In the genomic region with DNA sequence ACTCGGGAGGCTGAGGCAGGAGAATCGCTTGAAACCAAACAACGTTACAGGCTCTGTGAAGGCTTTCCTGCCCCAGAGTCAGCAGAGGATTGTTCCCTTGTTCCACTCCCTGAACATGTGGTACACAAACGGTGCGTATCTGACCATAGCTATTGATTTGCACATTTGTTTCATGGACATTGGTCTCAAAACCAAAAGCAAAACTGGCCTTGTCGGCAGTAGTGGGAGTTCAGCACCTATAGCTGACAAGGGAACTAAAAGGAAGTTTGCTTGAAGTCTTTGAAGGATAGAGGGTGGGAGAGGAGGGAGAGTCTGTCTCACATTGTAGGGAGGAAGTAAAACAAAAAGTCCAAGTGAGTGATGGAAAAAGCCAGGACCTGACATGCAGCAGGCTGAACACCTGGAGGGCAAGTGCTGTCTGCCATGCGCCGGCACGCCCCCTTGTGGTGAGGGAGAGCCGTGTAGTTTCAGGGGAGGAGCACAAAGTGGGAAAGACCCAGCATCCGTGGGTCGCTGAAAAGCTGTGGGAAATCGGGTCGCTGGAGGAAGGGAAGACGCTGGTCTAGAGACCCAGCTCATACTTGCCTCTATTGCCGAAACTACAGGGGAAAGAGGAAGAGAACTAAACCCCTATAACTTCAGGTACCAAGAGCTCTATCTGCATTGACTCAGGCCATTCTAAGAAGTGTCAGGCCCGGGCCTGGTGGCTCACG, we compare ENCODE assay signal across 1 cellular context.
TF ChIP-seq lines count a peak whose summit lies in the region.

No MANE protein-coding gene starts in this region.

TF ChIP-seq in HepG2, 621 proteins besides CTCF, POLR2A, EP300 and RAD21 (continued from another document and continues in another):
- TF ChIP-seq, protein P1, sequence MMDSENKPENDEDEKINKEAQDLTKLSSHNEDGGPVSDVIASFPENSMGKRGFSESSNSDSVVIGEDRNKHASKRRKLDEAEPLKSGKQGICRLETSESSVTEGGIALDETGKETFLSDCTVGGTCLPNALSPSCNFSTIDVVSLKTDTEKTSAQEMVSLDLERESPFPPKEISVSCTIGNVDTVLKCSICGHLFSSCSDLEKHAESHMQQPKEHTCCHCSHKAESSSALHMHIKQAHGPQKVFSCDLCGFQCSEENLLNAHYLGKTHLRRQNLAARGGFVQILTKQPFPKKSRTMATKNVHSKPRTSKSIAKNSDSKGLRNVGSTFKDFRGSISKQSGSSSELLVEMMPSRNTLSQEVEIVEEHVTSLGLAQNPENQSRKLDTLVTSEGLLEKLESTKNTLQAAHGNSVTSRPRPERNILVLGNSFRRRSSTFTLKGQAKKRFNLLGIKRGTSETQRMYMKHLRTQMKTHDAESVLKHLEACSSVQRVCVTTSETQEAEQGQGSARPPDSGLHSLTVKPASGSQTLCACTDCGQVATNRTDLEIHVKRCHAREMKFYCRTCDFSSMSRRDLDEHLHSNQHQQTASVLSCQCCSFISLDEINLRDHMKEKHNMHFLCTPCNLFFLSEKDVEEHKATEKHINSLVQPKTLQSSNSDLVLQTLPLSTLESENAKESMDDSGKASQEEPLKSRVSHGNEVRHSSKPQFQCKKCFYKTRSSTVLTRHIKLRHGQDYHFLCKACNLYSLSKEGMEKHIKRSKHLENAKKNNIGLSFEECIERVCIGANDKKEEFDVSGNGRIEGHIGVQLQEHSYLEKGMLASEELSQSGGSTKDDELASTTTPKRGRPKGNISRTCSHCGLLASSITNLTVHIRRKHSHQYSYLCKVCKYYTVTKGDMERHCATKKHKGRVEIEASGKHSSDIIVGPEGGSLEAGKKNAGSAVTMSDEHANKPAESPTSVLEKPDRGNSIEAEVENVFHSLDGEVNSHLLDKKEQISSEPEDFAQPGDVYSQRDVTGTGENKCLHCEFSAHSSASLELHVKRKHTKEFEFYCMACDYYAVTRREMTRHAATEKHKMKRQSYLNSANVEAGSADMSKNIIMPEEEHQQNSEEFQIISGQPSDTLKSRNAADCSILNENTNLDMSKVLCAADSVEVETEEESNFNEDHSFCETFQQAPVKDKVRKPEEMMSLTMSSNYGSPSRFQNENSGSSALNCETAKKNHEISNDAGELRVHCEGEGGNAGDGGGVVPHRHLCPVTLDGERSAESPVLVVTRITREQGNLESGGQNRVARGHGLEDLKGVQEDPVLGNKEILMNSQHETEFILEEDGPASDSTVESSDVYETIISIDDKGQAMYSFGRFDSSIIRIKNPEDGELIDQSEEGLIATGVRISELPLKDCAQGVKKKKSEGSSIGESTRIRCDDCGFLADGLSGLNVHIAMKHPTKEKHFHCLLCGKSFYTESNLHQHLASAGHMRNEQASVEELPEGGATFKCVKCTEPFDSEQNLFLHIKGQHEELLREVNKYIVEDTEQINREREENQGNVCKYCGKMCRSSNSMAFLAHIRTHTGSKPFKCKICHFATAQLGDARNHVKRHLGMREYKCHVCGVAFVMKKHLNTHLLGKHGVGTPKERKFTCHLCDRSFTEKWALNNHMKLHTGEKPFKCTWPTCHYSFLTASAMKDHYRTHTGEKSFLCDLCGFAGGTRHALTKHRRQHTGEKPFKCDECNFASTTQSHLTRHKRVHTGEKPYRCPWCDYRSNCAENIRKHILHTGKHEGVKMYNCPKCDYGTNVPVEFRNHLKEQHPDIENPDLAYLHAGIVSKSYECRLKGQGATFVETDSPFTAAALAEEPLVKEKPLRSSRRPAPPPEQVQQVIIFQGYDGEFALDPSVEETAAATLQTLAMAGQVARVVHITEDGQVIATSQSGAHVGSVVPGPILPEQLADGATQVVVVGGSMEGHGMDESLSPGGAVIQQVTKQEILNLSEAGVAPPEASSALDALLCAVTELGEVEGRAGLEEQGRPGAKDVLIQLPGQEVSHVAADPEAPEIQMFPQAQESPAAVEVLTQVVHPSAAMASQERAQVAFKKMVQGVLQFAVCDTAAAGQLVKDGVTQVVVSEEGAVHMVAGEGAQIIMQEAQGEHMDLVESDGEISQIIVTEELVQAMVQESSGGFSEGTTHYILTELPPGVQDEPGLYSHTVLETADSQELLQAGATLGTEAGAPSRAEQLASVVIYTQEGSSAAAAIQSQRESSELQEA (CRISPR knock-in tag; IDR thresholded peaks at IDR 0.05; ENCODE audit: not compliant biosample characterization): no peak
- TF ChIP-seq ARHGAP35 (CRISPR knock-in tag; IDR thresholded peaks at IDR 0.05; ENCODE audit: borderline replicate concordance): 0 out of 2 replicates have a peak, but pooled peaks have one; percentile 35
- TF ChIP-seq MAF1 (CRISPR knock-in tag; IDR thresholded peaks at IDR 0.05; ENCODE audit: borderline replicate concordance): no peak
- TF ChIP-seq, protein P2, sequence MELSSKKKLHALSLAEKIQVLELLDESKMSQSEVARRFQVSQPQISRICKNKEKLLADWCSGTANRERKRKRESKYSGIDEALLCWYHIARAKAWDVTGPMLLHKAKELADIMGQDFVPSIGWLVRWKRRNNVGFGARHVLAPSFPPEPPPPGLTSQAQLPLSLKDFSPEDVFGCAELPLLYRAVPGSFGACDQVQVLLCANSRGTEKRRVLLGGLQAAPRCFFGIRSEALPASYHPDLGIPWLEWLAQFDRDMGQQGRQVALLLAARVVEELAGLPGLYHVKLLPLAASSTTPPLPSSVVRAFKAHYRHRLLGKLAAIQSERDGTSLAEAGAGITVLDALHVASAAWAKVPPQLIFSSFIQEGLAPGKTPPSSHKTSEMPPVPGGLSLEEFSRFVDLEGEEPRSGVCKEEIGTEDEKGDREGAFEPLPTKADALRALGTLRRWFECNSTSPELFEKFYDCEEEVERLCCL (CRISPR knock-in tag; IDR thresholded peaks at IDR 0.05; ENCODE audit: borderline replicate concordance): no peak
- peak; percentile 48; the same call in 1 of the 2 replicates for TF ChIP-seq ZNF605 (CRISPR knock-in tag; IDR thresholded peaks at IDR 0.05)
- TF ChIP-seq, protein P3, sequence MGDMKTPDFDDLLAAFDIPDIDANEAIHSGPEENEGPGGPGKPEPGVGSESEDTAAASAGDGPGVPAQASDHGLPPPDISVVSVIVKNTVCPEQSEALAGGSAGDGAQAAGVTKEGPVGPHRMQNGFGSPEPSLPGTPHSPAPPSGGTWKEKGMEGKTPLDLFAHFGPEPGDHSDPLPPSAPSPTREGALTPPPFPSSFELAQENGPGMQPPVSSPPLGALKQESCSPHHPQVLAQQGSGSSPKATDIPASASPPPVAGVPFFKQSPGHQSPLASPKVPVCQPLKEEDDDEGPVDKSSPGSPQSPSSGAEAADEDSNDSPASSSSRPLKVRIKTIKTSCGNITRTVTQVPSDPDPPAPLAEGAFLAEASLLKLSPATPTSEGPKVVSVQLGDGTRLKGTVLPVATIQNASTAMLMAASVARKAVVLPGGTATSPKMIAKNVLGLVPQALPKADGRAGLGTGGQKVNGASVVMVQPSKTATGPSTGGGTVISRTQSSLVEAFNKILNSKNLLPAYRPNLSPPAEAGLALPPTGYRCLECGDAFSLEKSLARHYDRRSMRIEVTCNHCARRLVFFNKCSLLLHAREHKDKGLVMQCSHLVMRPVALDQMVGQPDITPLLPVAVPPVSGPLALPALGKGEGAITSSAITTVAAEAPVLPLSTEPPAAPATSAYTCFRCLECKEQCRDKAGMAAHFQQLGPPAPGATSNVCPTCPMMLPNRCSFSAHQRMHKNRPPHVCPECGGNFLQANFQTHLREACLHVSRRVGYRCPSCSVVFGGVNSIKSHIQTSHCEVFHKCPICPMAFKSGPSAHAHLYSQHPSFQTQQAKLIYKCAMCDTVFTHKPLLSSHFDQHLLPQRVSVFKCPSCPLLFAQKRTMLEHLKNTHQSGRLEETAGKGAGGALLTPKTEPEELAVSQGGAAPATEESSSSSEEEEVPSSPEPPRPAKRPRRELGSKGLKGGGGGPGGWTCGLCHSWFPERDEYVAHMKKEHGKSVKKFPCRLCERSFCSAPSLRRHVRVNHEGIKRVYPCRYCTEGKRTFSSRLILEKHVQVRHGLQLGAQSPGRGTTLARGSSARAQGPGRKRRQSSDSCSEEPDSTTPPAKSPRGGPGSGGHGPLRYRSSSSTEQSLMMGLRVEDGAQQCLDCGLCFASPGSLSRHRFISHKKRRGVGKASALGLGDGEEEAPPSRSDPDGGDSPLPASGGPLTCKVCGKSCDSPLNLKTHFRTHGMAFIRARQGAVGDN (CRISPR knock-in tag; IDR thresholded peaks at IDR 0.05): peak; percentile 76
- no peak for TF ChIP-seq CBX1 (IDR thresholded peaks at IDR 0.05; ENCODE audit: low read depth)
- TF ChIP-seq, protein P4, sequence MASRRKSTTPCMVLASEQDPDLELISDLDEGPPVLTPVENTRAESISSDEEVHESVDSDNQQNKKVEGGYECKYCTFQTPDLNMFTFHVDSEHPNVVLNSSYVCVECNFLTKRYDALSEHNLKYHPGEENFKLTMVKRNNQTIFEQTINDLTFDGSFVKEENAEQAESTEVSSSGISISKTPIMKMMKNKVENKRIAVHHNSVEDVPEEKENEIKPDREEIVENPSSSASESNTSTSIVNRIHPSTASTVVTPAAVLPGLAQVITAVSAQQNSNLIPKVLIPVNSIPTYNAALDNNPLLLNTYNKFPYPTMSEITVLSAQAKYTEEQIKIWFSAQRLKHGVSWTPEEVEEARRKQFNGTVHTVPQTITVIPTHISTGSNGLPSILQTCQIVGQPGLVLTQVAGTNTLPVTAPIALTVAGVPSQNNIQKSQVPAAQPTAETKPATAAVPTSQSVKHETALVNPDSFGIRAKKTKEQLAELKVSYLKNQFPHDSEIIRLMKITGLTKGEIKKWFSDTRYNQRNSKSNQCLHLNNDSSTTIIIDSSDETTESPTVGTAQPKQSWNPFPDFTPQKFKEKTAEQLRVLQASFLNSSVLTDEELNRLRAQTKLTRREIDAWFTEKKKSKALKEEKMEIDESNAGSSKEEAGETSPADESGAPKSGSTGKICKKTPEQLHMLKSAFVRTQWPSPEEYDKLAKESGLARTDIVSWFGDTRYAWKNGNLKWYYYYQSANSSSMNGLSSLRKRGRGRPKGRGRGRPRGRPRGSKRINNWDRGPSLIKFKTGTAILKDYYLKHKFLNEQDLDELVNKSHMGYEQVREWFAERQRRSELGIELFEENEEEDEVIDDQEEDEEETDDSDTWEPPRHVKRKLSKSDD (CRISPR knock-in tag; IDR thresholded peaks at IDR 0.05; ENCODE audit: low read depth): no peak
- 0 out of 2 replicates have a peak, but pooled peaks have one; percentile 38 for TF ChIP-seq ZNF614 (CRISPR knock-in tag; IDR thresholded peaks at IDR 0.05; ENCODE audit: borderline replicate concordance)
- no peak for TF ChIP-seq ARNT (IDR thresholded peaks at IDR 0.05)
- TF ChIP-seq IRF2 (CRISPR knock-in tag; IDR thresholded peaks at IDR 0.05): peak; percentile 76
- TF ChIP-seq RBM39 (IDR thresholded peaks at IDR 0.05; ENCODE audit: low read depth, low read length, poor library complexity, severe bottlenecking): no peak
- TF ChIP-seq ZKSCAN8 (CRISPR knock-in tag; IDR thresholded peaks at IDR 0.05; ENCODE audit: borderline replicate concordance): no peak; the same call in 1 of the 2 replicates
- no peak for TF ChIP-seq ZNF441 (CRISPR knock-in tag; IDR thresholded peaks at IDR 0.05; ENCODE audit: borderline replicate concordance)
- peak; percentile 19; the same call in 1 of the 2 replicates for TF ChIP-seq ZNF235 (CRISPR knock-in tag; IDR thresholded peaks at IDR 0.05; ENCODE audit: borderline replicate concordance)
- TF ChIP-seq FOXC1 (CRISPR knock-in tag; IDR thresholded peaks at IDR 0.05; ENCODE audit: borderline replicate concordance): no peak; the same call in 1 of the 2 replicates
- no peak for TF ChIP-seq ZSCAN30 (CRISPR knock-in tag; IDR thresholded peaks at IDR 0.05)
- no peak for TF ChIP-seq TBP (CRISPR knock-in tag; IDR thresholded peaks at IDR 0.05)
- TF ChIP-seq, protein P5, sequence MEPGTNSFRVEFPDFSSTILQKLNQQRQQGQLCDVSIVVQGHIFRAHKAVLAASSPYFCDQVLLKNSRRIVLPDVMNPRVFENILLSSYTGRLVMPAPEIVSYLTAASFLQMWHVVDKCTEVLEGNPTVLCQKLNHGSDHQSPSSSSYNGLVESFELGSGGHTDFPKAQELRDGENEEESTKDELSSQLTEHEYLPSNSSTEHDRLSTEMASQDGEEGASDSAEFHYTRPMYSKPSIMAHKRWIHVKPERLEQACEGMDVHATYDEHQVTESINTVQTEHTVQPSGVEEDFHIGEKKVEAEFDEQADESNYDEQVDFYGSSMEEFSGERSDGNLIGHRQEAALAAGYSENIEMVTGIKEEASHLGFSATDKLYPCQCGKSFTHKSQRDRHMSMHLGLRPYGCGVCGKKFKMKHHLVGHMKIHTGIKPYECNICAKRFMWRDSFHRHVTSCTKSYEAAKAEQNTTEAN (CRISPR knock-in tag; conservative IDR thresholded peaks at IDR 0.05): no peak
- peak; percentile 80 for TF ChIP-seq SAP130 (CRISPR knock-in tag; IDR thresholded peaks at IDR 0.05; ENCODE audit: low read depth)
- TF ChIP-seq SRSF1 (optimal IDR thresholded peaks at IDR 0.05; ENCODE audit: low read depth, low read length): no peak
- TF ChIP-seq ASH2L (IDR thresholded peaks at IDR 0.05; ENCODE audit: insufficient read length, low read depth, low read length): no peak
- TF ChIP-seq MTA1 (CRISPR knock-in tag; IDR thresholded peaks at IDR 0.05; ENCODE audit: borderline replicate concordance): peak; percentile 56; the same call in 1 of the 2 replicates
- no peak for TF ChIP-seq NKX3-1 (CRISPR knock-in tag; IDR thresholded peaks at IDR 0.05)
- no peak for TF ChIP-seq LCORL (IDR thresholded peaks at IDR 0.05)
- TF ChIP-seq LCORL (CRISPR knock-in tag; IDR thresholded peaks at IDR 0.05): no peak
- TF ChIP-seq FOXK1 (CRISPR knock-in tag; IDR thresholded peaks at IDR 0.05; ENCODE audit: borderline replicate concordance, low read depth): no peak
- peak; percentile 63; the same call in 1 of the 2 replicates for TF ChIP-seq GATAD2A (CRISPR knock-in tag; IDR thresholded peaks at IDR 0.05)
- TF ChIP-seq, protein P6, sequence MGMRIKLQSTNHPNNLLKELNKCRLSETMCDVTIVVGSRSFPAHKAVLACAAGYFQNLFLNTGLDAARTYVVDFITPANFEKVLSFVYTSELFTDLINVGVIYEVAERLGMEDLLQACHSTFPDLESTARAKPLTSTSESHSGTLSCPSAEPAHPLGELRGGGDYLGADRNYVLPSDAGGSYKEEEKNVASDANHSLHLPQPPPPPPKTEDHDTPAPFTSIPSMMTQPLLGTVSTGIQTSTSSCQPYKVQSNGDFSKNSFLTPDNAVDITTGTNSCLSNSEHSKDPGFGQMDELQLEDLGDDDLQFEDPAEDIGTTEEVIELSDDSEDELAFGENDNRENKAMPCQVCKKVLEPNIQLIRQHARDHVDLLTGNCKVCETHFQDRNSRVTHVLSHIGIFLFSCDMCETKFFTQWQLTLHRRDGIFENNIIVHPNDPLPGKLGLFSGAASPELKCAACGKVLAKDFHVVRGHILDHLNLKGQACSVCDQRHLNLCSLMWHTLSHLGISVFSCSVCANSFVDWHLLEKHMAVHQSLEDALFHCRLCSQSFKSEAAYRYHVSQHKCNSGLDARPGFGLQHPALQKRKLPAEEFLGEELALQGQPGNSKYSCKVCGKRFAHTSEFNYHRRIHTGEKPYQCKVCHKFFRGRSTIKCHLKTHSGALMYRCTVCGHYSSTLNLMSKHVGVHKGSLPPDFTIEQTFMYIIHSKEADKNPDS (CRISPR knock-in tag; IDR thresholded peaks at IDR 0.05): no peak
- 0 out of 2 replicates have a peak, but pooled peaks have one; percentile 60 for TF ChIP-seq SMYD3 (CRISPR knock-in tag; IDR thresholded peaks at IDR 0.05)
- 0 out of 2 replicates have a peak, but pooled peaks have one; percentile 43 for TF ChIP-seq TP53 (CRISPR knock-in tag; conservative IDR thresholded peaks at IDR 0.05)
- TF ChIP-seq ZNF10 (CRISPR knock-in tag; IDR thresholded peaks at IDR 0.05; ENCODE audit: borderline replicate concordance, low read depth): no peak
- no peak for TF ChIP-seq ZNF552 (CRISPR knock-in tag; IDR thresholded peaks at IDR 0.05; ENCODE audit: borderline replicate concordance)
- TF ChIP-seq ZBTB7A (CRISPR knock-in tag; IDR thresholded peaks at IDR 0.05): no peak
- TF ChIP-seq PHF5A (CRISPR knock-in tag; IDR thresholded peaks at IDR 0.05; ENCODE audit: low read depth, unreplicated experiment): no peak
- peak; percentile 35 for TF ChIP-seq POGZ (CRISPR knock-in tag; IDR thresholded peaks at IDR 0.05)
